Comparison of ENCODE assay signal across 8 cellular contexts in genomic region chr1:46613661-46614603, GRCh38. TPM values are rescaled to one million over a fixed set of nuclear protein-coding genes. Genes with fewer than 3 reads are reported as not detected.
A peak's percentile ranks its signal among the peaks of the same experiment; 100 is the strongest.
DNase-seq lines count a peak whose midpoint lies in the region; ATAC-seq, FAIRE-seq and TF ChIP-seq lines count a peak whose summit lies in the region.

No MANE protein-coding gene starts in this region.

- H3K4me1 Mint-ChIP-seq in activated B cell treated with CpG ODN at 0.5 μM for 24 hours (peaks cover 63% of the 10 kb centered on the region), endodermal cell (peaks cover 27% of the 10 kb centered on the region)

- no peak for FAIRE-seq in A549 (lab: Jason Lieb, UNC)

- H3K79me1 ChIP-seq in mesendoderm (ENCODE audit: low read length): no peaks in the 10 kb centered on the region

- ATAC-seq in A549: no peak
- peak; percentile 44 for ATAC-seq in GM19397 (IDR thresholded peaks at IDR 0.05; ENCODE audit: unreplicated experiment)
- ATAC-seq in activated B cell treated with CpG ODN at 0.5 μM for 24 hours (ENCODE audit: low read depth): no peak

- no peak overlapping the region for H4K5ac ChIP-seq in mesendoderm (ENCODE audit: low read length)

- no peak overlapping the region for H3K27ac Mint-ChIP-seq in activated B cell treated with CpG ODN at 0.5 μM for 24 hours
- no peak overlapping the region for H3K27ac Mint-ChIP-seq in endodermal cell

- H2BK120ac ChIP-seq in mesendoderm (ENCODE audit: low read depth, low read length): no peak overlapping the region

- DNase-seq in A549 (ENCODE audit: low read depth in 1 of 2, low spot score in 1 of 2) (peak in 1 of 2 experiments; percentile 14), Kasumi-1 (lab: John Stamatoyannopoulos, UW) (peak; percentile 71 to 85), activated B cell treated with CpG ODN at 0.5 μM for 24 hours (no peak), endodermal cell (peak; percentile 91), mesendoderm (peak; percentile 73), testis (peak; percentile 94), GOT3 (lab: John Stamatoyannopoulos, UW) (no peak)

- no peak for TF ChIP-seq EP300 in A549 (IDR thresholded peaks at IDR 0.05)

- H4K8ac ChIP-seq in mesendoderm (ENCODE audit: low read depth, low read length): no peak overlapping the region

- TF ChIP-seq POLR2A in A549 (IDR thresholded peaks at IDR 0.05; ENCODE audit: low read length): no peak
- no peak for TF ChIP-seq POLR2A in testis (IDR thresholded peaks at IDR 0.05)

- H3K4me3 ChIP-seq in A549 (no peak overlapping the region), endodermal cell (ENCODE audit: low read length) (no peak overlapping the region), mesendoderm (ENCODE audit: low read length) (no peak overlapping the region), testis (no peak overlapping the region)

- H3K56ac ChIP-seq in mesendoderm (ENCODE audit: low read length): peak overlapping the region; percentile 49

- no peaks in the 10 kb centered on the region for H3K79me2 ChIP-seq in mesendoderm (ENCODE audit: control insufficient read depth, insufficient read depth, low read length)

- H3K9me3 ChIP-seq in A549 (no peaks in the 10 kb centered on the region), endodermal cell (ENCODE audit: control insufficient read depth, low read length) (no peaks in the 10 kb centered on the region), testis (no peaks in the 10 kb centered on the region)

- H2BK15ac ChIP-seq in mesendoderm (replicated peaks; ENCODE audit: low read depth): no peak overlapping the region

- H3K4me1 ChIP-seq in A549 (peaks cover 39% of the 10 kb centered on the region), endodermal cell (ENCODE audit: control insufficient read depth, insufficient read depth, low read length) (peaks cover 7% of the 10 kb centered on the region), mesendoderm (ENCODE audit: control insufficient read depth, low read depth, low read length) (peaks cover 10% of the 10 kb centered on the region), testis (peaks cover 28% of the 10 kb centered on the region)

- no peaks in the 10 kb centered on the region for H3K27me3 Mint-ChIP-seq in activated B cell treated with CpG ODN at 0.5 μM for 24 hours
- peaks cover 37% of the 10 kb centered on the region for H3K27me3 Mint-ChIP-seq in endodermal cell (ENCODE audit: insufficient read depth)

- intact Hi-C loops in activated B cell treated with CpG ODN at 0.5 μM for 24 hours (cut with micrococcal nuclease) (loop anchor here (10.0 kb wide), 1 partner anchor 309 kb away; the partner anchor contains the start of genes LRRC41 and UQCRH), testis (cut with DNase I; ENCODE audit: low total_unique reads) (no loop called here)

- no peak overlapping the region for H3K23ac ChIP-seq in mesendoderm (ENCODE audit: low read length)

- H3K9ac ChIP-seq in endodermal cell (ENCODE audit: extremely low read depth, low read length, poor library complexity, severe bottlenecking) (no peak overlapping the region), mesendoderm (ENCODE audit: low read length) (no peak overlapping the region)

- no peak overlapping the region for H3K18ac ChIP-seq in mesendoderm (ENCODE audit: low read length)

- TF ChIP-seq CTCF in A549 (IDR thresholded peaks at IDR 0.05) (no peak), activated B cell treated with CpG ODN at 0.5 μM for 24 hours (IDR thresholded peaks at IDR 0.05) (no peak), endodermal cell (conservative IDR thresholded peaks at IDR 0.05) (no peak), testis (IDR thresholded peaks at IDR 0.05) (no peak)

- H3K27me3 ChIP-seq in endodermal cell (ENCODE audit: control insufficient read depth, insufficient read depth, low read length, poor library complexity, severe bottlenecking) (peaks cover 28% of the 10 kb centered on the region), mesendoderm (ENCODE audit: insufficient read depth, low read length, poor library complexity) (no peaks in the 10 kb centered on the region), testis (no peaks in the 10 kb centered on the region)

- no peak overlapping the region for H2AK5ac ChIP-seq in mesendoderm (ENCODE audit: low read length)

- H3K4me3 Mint-ChIP-seq in activated B cell treated with CpG ODN at 0.5 μM for 24 hours (peak overlapping the region; percentile 15), endodermal cell (no peak overlapping the region)

- 73% methylated on average over 10 of the region's 16 CpGs for WGBS in A549 (ENCODE audit: missing lambda C conversion rate)
- 34% methylated on average over 5 to 16 of the region's 16 CpGs for WGBS in endodermal cell (ENCODE audit: insufficient coverage in 1 of 2, insufficient read length in 1 of 2), 2 experiments
- no CpG with 5 or more reads among the region's 16 CpGs for WGBS in mesendoderm (ENCODE audit: extremely low coverage, insufficient coverage, low lambda C conversion rate)
- WGBS in testis, 2 donors: 11 to 14% methylated on average over 14 to 16 of the region's 16 CpGs

- H3K9me3 Mint-ChIP-seq in activated B cell treated with CpG ODN at 0.5 μM for 24 hours (no peaks in the 10 kb centered on the region), endodermal cell (no peaks in the 10 kb centered on the region)

- CTCF ChIA-PET in A549 (lab: Yijun Ruan, JAX) (interaction anchor here (1.3 to 2.1 kb wide), 3 partner anchors 10 to 44 kb away, joined by 3 to 7 read pairs (median 7); no protein-coding TSS in a partner anchor), activated B cell treated with CpG ODN at 0.5 μM for 24 hours (lab: Charles Lee) (no interaction called here)

- POLR2A ChIA-PET in A549 (lab: Yijun Ruan, JAX) (interaction anchor here (1.7 kb wide), 1 partner anchor 10 kb away, joined by 7 read pairs; the partner anchor contains the start of gene MKNK1), activated B cell treated with CpG ODN at 0.5 μM for 24 hours (lab: Charles Lee) (interaction anchor here (0.6 to 7.5 kb wide), 2 partner anchors 9 to 78 kb away, joined by 6 to 108 read pairs; partner anchors contain the start of gene MKNK1)

- H3K36me3 Mint-ChIP-seq in activated B cell treated with CpG ODN at 0.5 μM for 24 hours (ENCODE audit: low read depth) (peaks cover 28% of the 10 kb centered on the region), endodermal cell (ENCODE audit: low read depth) (peaks cover 4% of the 10 kb centered on the region)

- H2BK5ac ChIP-seq in mesendoderm (ENCODE audit: low read length): no peak overlapping the region

- no peak overlapping the region for H3K4ac ChIP-seq in mesendoderm (ENCODE audit: low read depth, low read length)

- no peak for TF ChIP-seq RAD21 in A549 (conservative IDR thresholded peaks at IDR 0.05 in 1 of 2, IDR thresholded peaks at IDR 0.05 in 1 of 2)

- no peaks in the 10 kb centered on the region for H3K36me3 ChIP-seq in endodermal cell (ENCODE audit: control insufficient read depth, insufficient read depth, low read length)
- H3K36me3 ChIP-seq in mesendoderm (ENCODE audit: control insufficient read depth, insufficient read depth, low read length): no peaks in the 10 kb centered on the region
- no peaks in the 10 kb centered on the region for H3K36me3 ChIP-seq in testis (ENCODE audit: low read depth, missing control alignments)

- H3K4me2 ChIP-seq in A549 (0 out of 3 replicates have a peak overlapping the region, but pooled peaks have one; percentile 3), mesendoderm (ENCODE audit: low read length) (no peak overlapping the region)

- H3K27ac ChIP-seq in A549 (0 out of 6 replicates have a peak overlapping the region, but pooled peaks of 1 of the 2 experiments have one; percentile 24), endodermal cell (ENCODE audit: low read depth, low read length) (no peak overlapping the region), mesendoderm (ENCODE audit: low read depth, low read length) (no peak overlapping the region), testis (peak overlapping the region in 1 of 2 donors; percentile 71)

RNA-seq across cellular contexts. Expression of gene MOB3C, which starts 2.7 kb away (rescaled TPM):
- polyA plus RNA-seq in A549 (2011; rRNA removed) (2.6 and 3.8 TPM in 2 replicates), A549 (2017; fragmentation: RNase III; extraction: RNeasy Plus Mini Kit Qiagen cat#74134 plus additional on column Dnase treatment) (2.4 to 2.9 TPM (median 2.7 TPM) in 3 replicates), testis (ENCODE audit: insufficient read depth, low read depth, low replicate concordance) (13.2 TPM)
- 2.2 and 3.6 TPM in 2 replicates for polyA plus RNA-seq in A549 (2012; cell fraction: cytosol; rRNA removed)
- polyA plus RNA-seq in A549 (2012; cell fraction: nucleus; rRNA removed): 5.1 and 6.5 TPM in 2 replicates
- polyA minus RNA-seq in A549 (2011; rRNA and poly(A)+ RNA removed): 3.4 and 3.6 TPM in 2 replicates
- total RNA-seq in activated B cell treated with CpG ODN at 0.5 μM for 24 hours (9.7 and 10.7 TPM in 2 replicates), endodermal cell (1 to 10 TPM; 1.7 to 2.3 TPM), testis (10 to 100 TPM in 1 of 2 donors, 1 to 10 TPM in 1; 8.3 to 16.0 TPM)
- 2.8 TPM for polyA plus RNA-seq in endodermal cell (2013, experiment 1 of 2)
- polyA plus RNA-seq in endodermal cell (2013, experiment 2 of 2): 2.6 TPM
- polyA plus RNA-seq in mesendoderm (2013, experiment 1 of 2): 0.58 TPM
- 0.67 TPM for polyA plus RNA-seq in mesendoderm (2013, experiment 2 of 2)

RNA-seq across cellular contexts. Expression of gene MKNK1, which starts 9.9 kb away (rescaled TPM):
- polyA plus RNA-seq in A549 (2011; rRNA removed): 24.2 and 28.4 TPM in 2 replicates
- polyA plus RNA-seq in A549 (2012; cell fraction: cytosol; rRNA removed): 18.3 and 19.1 TPM in 2 replicates
- polyA plus RNA-seq in A549 (2012; cell fraction: nucleus; rRNA removed): 47.8 and 49.6 TPM in 2 replicates
- 19.6 to 21.4 TPM (median 20.8 TPM) in 3 replicates for polyA plus RNA-seq in A549 (2017; fragmentation: RNase III; extraction: RNeasy Plus Mini Kit Qiagen cat#74134 plus additional on column Dnase treatment)
- polyA minus RNA-seq in A549 (2011; rRNA and poly(A)+ RNA removed): 17.3 and 18.3 TPM in 2 replicates
- 42.3 and 45.0 TPM in 2 replicates for total RNA-seq in activated B cell treated with CpG ODN at 0.5 μM for 24 hours
- 10 to 100 TPM; 19.9 to 28.5 TPM for total RNA-seq in endodermal cell
- polyA plus RNA-seq in endodermal cell (2013, experiment 1 of 2): 22.8 TPM
- 22.0 TPM for polyA plus RNA-seq in endodermal cell (2013, experiment 2 of 2)
- 17.3 TPM for polyA plus RNA-seq in mesendoderm (2013, experiment 1 of 2)
- polyA plus RNA-seq in mesendoderm (2013, experiment 2 of 2): 16.2 TPM
- total RNA-seq in testis: 10 to 100 TPM; 54.6 to 55.7 TPM
- polyA plus RNA-seq in testis (ENCODE audit: insufficient read depth, low read depth, low replicate concordance): 30.7 TPM

RNA-seq across cellular contexts. Expression of gene ATPAF1, which starts 54.2 kb away (rescaled TPM):
- 63.7 and 74.1 TPM in 2 replicates for polyA plus RNA-seq in A549 (2011; rRNA removed)
- polyA plus RNA-seq in A549 (2012; cell fraction: cytosol; rRNA removed): 27.3 and 30.6 TPM in 2 replicates
- polyA plus RNA-seq in A549 (2012; cell fraction: nucleus; rRNA removed): 11.9 and 13.1 TPM in 2 replicates
- polyA plus RNA-seq in A549 (2017; fragmentation: RNase III; extraction: RNeasy Plus Mini Kit Qiagen cat#74134 plus additional on column Dnase treatment): 28.9 to 33.9 TPM (median 31.7 TPM) in 3 replicates
- polyA minus RNA-seq in A549 (2011; rRNA and poly(A)+ RNA removed): 19.8 and 29.7 TPM in 2 replicates
- total RNA-seq in activated B cell treated with CpG ODN at 0.5 μM for 24 hours: 21.2 and 24.5 TPM in 2 replicates
- total RNA-seq in endodermal cell: 10 to 100 TPM; 56.1 to 84.2 TPM
- 70.7 TPM for polyA plus RNA-seq in endodermal cell (2013, experiment 1 of 2)
- polyA plus RNA-seq in endodermal cell (2013, experiment 2 of 2): 67.8 TPM
- polyA plus RNA-seq in mesendoderm (2013, experiment 1 of 2): 40.9 TPM
- 40.2 TPM for polyA plus RNA-seq in mesendoderm (2013, experiment 2 of 2)
- 10 to 100 TPM; 76.7 to 98.9 TPM for total RNA-seq in testis
- 85.9 TPM for polyA plus RNA-seq in testis (ENCODE audit: insufficient read depth, low read depth, low replicate concordance)

RNA-seq across cellular contexts. Expression of gene TEX38, which starts 57.7 kb away (rescaled TPM):
- 0.12 TPM in 1 of 2 replicates, not detected in the other for polyA plus RNA-seq in A549 (2011; rRNA removed)
- polyA plus RNA-seq in A549 (2012; cell fraction: cytosol; rRNA removed): 0.05 TPM in 1 of 2 replicates, not detected in the other
- polyA plus RNA-seq in A549 (2012; cell fraction: nucleus; rRNA removed): 0.14 and 0.34 TPM in 2 replicates
- not detected in 3 replicates for polyA plus RNA-seq in A549 (2017; fragmentation: RNase III; extraction: RNeasy Plus Mini Kit Qiagen cat#74134 plus additional on column Dnase treatment)
- not detected in 2 replicates for polyA minus RNA-seq in A549 (2011; rRNA and poly(A)+ RNA removed)
- not detected in 2 replicates for total RNA-seq in activated B cell treated with CpG ODN at 0.5 μM for 24 hours
- under 1 TPM in 1 of 2 donors, not detected in 1; 0.55 TPM for total RNA-seq in endodermal cell
- not detected for polyA plus RNA-seq in endodermal cell (2013, experiment 1 of 2)
- 0.37 TPM for polyA plus RNA-seq in endodermal cell (2013, experiment 2 of 2)
- polyA plus RNA-seq in mesendoderm (2013, experiment 1 of 2): 0.06 TPM
- not detected for polyA plus RNA-seq in mesendoderm (2013, experiment 2 of 2)
- total RNA-seq in testis: 100 to 1,000 TPM; 150 to 362 TPM
- polyA plus RNA-seq in testis (ENCODE audit: insufficient read depth, low read depth, low replicate concordance): 432 TPM

Comparison
In these comparisons a context has a peak if more than half of its experiments do, and no peak if none do; other contexts are left out.
1. DNase-seq: peak in Kasumi-1 (2 of 2), endodermal cell (single experiment), mesendoderm (single experiment) and testis (single experiment); none in activated B cell treated with CpG ODN at 0.5 μM for 24 hours (single experiment) and GOT3 (single experiment).